In genomic region chr12:64675795-64676194, GRCh38 we compare ENCODE assay signal across 9 cellular contexts.
DNase-seq lines count a peak whose midpoint lies in the region; ATAC-seq, FAIRE-seq and TF ChIP-seq lines count a peak whose summit lies in the region.
"Had no signal": no experiment of that assay in that cellular context is flagged by ENCODE, and none has a peak within 500 bp of the region (broad histone marks: within the 10 kb centered on the region; RNA-seq: fewer than 3 reads in every experiment).

No MANE protein-coding gene starts in this region.

- H3K4me1 Mint-ChIP-seq in endodermal cell (peaks cover 54% of the 10 kb centered on the region), neural progenitor cell (peaks cover 40% of the 10 kb centered on the region)

- TF ChIP-seq EP300 in HepG2 (IDR thresholded peaks at IDR 0.05; ENCODE audit: low read depth in 2 of 2, low read length in 2 of 2) = no peak
- TF ChIP-seq EP300 in HepG2 (CRISPR knock-in tag; IDR thresholded peaks at IDR 0.05; ENCODE audit: borderline replicate concordance) = no peak

- H3K4me1 ChIP-seq in RWPE2 (ENCODE audit: insufficient read depth, poor library complexity, severe bottlenecking) = peaks cover 57% of the 10 kb centered on the region
- peaks cover 25% of the 10 kb centered on the region for H3K4me1 ChIP-seq in endodermal cell (ENCODE audit: control insufficient read depth, insufficient read depth, low read length)
- peaks cover 15% of the 10 kb centered on the region for H3K4me1 ChIP-seq in neural progenitor cell
- peaks cover 66% of the 10 kb centered on the region for H3K4me1 ChIP-seq in HepG2 (ENCODE audit: insufficient read depth, low read length)

- H3K36me3 ChIP-seq in RWPE2 (ENCODE audit: low read depth) (no peaks in the 10 kb centered on the region), endodermal cell (ENCODE audit: control insufficient read depth, insufficient read depth, low read length) (no peaks in the 10 kb centered on the region), neural progenitor cell (no peaks in the 10 kb centered on the region), HepG2 (replicated peaks in 1 of 2; ENCODE audit: control insufficient read depth in 1 of 2, insufficient read depth in 2 of 2, low read length in 2 of 2) (no peaks in the 10 kb centered on the region)
- H3K36me3 ChIP-seq: tibial nerve had no signal

- DNase-seq in EH (ENCODE audit: low read depth) (peak; percentile 84), RWPE2 (ENCODE audit: low spot score) (no peak), endodermal cell (no peak), neural progenitor cell (ENCODE audit: low spot score) (no peak), HepG2 (ENCODE audit: low spot score) (no peak), NCI-H146 (lab: John Stamatoyannopoulos, UW) (no peak), SK-N-DZ (ENCODE audit: low spot score) (no peak), NCI-H2107 treated with DMSO at 0.1 percent for 48 hours (lab: John Stamatoyannopoulos, UW; ENCODE audit: unreplicated experiment) (no peak)

- no peaks in the 10 kb centered on the region for H3K27me3 ChIP-seq in RWPE2 (ENCODE audit: insufficient read depth, poor library complexity, severe bottlenecking)
- H3K27me3 ChIP-seq in endodermal cell (ENCODE audit: control insufficient read depth, insufficient read depth, low read length, poor library complexity, severe bottlenecking) = no peaks in the 10 kb centered on the region
- H3K27me3 ChIP-seq in neural progenitor cell = no peaks in the 10 kb centered on the region
- H3K27me3 ChIP-seq in HepG2 (ENCODE audit: control insufficient read depth in 1 of 2, insufficient read depth in 2 of 2, low read length in 2 of 2) = no peaks in the 10 kb centered on the region
- H3K27me3 ChIP-seq: tibial nerve had no signal

- H3K4me3 ChIP-seq in RWPE2 (ENCODE audit: severe bottlenecking) = no peak overlapping the region
- H3K4me3 ChIP-seq in endodermal cell (ENCODE audit: low read length) = no peak overlapping the region
- no peak overlapping the region for H3K4me3 ChIP-seq in neural progenitor cell
- no peak overlapping the region for H3K4me3 ChIP-seq in HepG2 (replicated peaks in 1 of 3; ENCODE audit: insufficient read depth in 1 of 3, low read depth in 2 of 3, low read length in 3 of 3)
- H3K4me3 ChIP-seq: tibial nerve had no signal

- H3K79me2 ChIP-seq in neural progenitor cell (ENCODE audit: low read depth) = peaks cover 22% of the 10 kb centered on the region
- H3K79me2 ChIP-seq in HepG2 (ENCODE audit: insufficient read depth, low read length) = peaks cover 17% of the 10 kb centered on the region

- no peak for ATAC-seq in RWPE2 (ENCODE audit: low read depth)
- no peak for ATAC-seq in HepG2

- no peak for FAIRE-seq in HepG2 (lab: Jason Lieb, UNC)

- POLR2A ChIA-PET in HepG2 (lab: Yijun Ruan, JAX) = no interaction called here

- no peak for TF ChIP-seq POLR2A in HepG2 (IDR thresholded peaks at IDR 0.05; ENCODE audit: insufficient read depth in 1 of 2, low read depth in 2 of 2, low read length in 2 of 2)

- H3K4me3 Mint-ChIP-seq in endodermal cell (no peak overlapping the region), neural progenitor cell (no peak overlapping the region)

- intact Hi-C loops in HepG2 (cut with micrococcal nuclease; ENCODE audit: unreplicated experiment) = no loop called here

- peaks cover 68% of the 10 kb centered on the region for H4K20me1 ChIP-seq in neural progenitor cell (ENCODE audit: low read depth)
- H4K20me1 ChIP-seq in HepG2 (ENCODE audit: insufficient read depth, low read length) = peaks cover 3% of the 10 kb centered on the region; the same call in 1 of the 2 replicates

- no peaks in the 10 kb centered on the region for H3K9me3 Mint-ChIP-seq in endodermal cell
- no peaks in the 10 kb centered on the region for H3K9me3 Mint-ChIP-seq in neural progenitor cell

- in situ Hi-C loops in HepG2 (cut with HindIII; ENCODE audit: extremely low pct_ligation_motif_present, low pct_unique_long_range_greater_than_20kb) = no loop called here

- TF ChIP-seq CTCF in RWPE2 (IDR thresholded peaks at IDR 0.05; ENCODE audit: poor library complexity, severe bottlenecking) (no peak), endodermal cell (conservative IDR thresholded peaks at IDR 0.05) (no peak), neural progenitor cell (IDR thresholded peaks at IDR 0.05) (no peak), HepG2 (CRISPR knock-in tag; IDR thresholded peaks at IDR 0.05) (no peak)

- H2AFZ ChIP-seq in neural progenitor cell (replicated peaks) (no peak overlapping the region), HepG2 (ENCODE audit: low read length) (no peak overlapping the region)

- H3K9ac ChIP-seq in endodermal cell (ENCODE audit: extremely low read depth, low read length, poor library complexity, severe bottlenecking) (no peak overlapping the region), neural progenitor cell (no peak overlapping the region), HepG2 (ENCODE audit: insufficient read depth, low read depth, low read length) (no peak overlapping the region)

- H3K9me3 ChIP-seq in RWPE2 (ENCODE audit: severe bottlenecking) (no peaks in the 10 kb centered on the region), endodermal cell (ENCODE audit: control insufficient read depth, low read length) (no peaks in the 10 kb centered on the region), neural progenitor cell (ENCODE audit: low read depth) (no peaks in the 10 kb centered on the region), HepG2 (ENCODE audit: low read length) (no peaks in the 10 kb centered on the region)
- H3K9me3 ChIP-seq: tibial nerve had no signal

- peaks cover 7% of the 10 kb centered on the region for H3F3A ChIP-seq in neural progenitor cell (ENCODE audit: low read depth)

- CTCF ChIA-PET in HepG2 (lab: Yijun Ruan, JAX; ENCODE audit: low intra/inter-chr PET ratio, low total read pairs) = no interaction called here

- H3K27ac Mint-ChIP-seq in endodermal cell (peak overlapping the region; percentile 64), neural progenitor cell (peak overlapping the region; percentile 78)

- no peak overlapping the region for H3K4me2 ChIP-seq in neural progenitor cell
- H3K4me2 ChIP-seq in HepG2 (ENCODE audit: low read depth, low read length) = no peak overlapping the region

- H3K27me3 Mint-ChIP-seq in endodermal cell (ENCODE audit: insufficient read depth) (no peaks in the 10 kb centered on the region), neural progenitor cell (ENCODE audit: insufficient read depth, low read depth) (peaks cover 5% of the 10 kb centered on the region)

- BruUV-seq in HepG2 (replicated peaks; lab: Mats Ljungman, UMichigan) = no TSS peak

- no peak for TF ChIP-seq RAD21 in HepG2 (CRISPR knock-in tag; IDR thresholded peaks at IDR 0.05)

- 93 to 100% methylated on average over 2 to 3 of the region's 3 CpGs for WGBS in endodermal cell (ENCODE audit: insufficient coverage in 1 of 2, insufficient read length in 1 of 2), 2 experiments
- WGBS in HepG2 (ENCODE audit: low lambda C conversion rate) = 98% methylated on average over 3 of the region's 3 CpGs

- H3K36me3 Mint-ChIP-seq in endodermal cell (ENCODE audit: low read depth) (no peaks in the 10 kb centered on the region), neural progenitor cell (no peaks in the 10 kb centered on the region)

- H3K27ac ChIP-seq in RWPE2 (ENCODE audit: poor library complexity, severe bottlenecking) (peak overlapping the region; percentile 95), endodermal cell (ENCODE audit: low read depth, low read length) (no peak overlapping the region), neural progenitor cell (no peak overlapping the region), HepG2 (ENCODE audit: extremely low read length, insufficient read depth, low read length) (no peak overlapping the region)

TF ChIP-seq in HepG2, 621 proteins besides CTCF, POLR2A, EP300 and RAD21 (continues in another document):
- TF ChIP-seq PHB2 (IDR thresholded peaks at IDR 0.05; ENCODE audit: partially characterized antibody) = no peak
- no peak for TF ChIP-seq ZSCAN30 (CRISPR knock-in tag; IDR thresholded peaks at IDR 0.05)
- no peak for TF ChIP-seq HOXA5 (CRISPR knock-in tag; IDR thresholded peaks at IDR 0.05)
- TF ChIP-seq, protein P1, sequence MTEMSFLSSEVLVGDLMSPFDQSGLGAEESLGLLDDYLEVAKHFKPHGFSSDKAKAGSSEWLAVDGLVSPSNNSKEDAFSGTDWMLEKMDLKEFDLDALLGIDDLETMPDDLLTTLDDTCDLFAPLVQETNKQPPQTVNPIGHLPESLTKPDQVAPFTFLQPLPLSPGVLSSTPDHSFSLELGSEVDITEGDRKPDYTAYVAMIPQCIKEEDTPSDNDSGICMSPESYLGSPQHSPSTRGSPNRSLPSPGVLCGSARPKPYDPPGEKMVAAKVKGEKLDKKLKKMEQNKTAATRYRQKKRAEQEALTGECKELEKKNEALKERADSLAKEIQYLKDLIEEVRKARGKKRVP (CRISPR knock-in tag; IDR thresholded peaks at IDR 0.05) = no peak
- no peak for TF ChIP-seq ZFP90 (CRISPR knock-in tag; IDR thresholded peaks at IDR 0.05; ENCODE audit: borderline replicate concordance)
- no peak for TF ChIP-seq HES4 (CRISPR knock-in tag; IDR thresholded peaks at IDR 0.05; ENCODE audit: borderline replicate concordance)
- TF ChIP-seq, protein P2, sequence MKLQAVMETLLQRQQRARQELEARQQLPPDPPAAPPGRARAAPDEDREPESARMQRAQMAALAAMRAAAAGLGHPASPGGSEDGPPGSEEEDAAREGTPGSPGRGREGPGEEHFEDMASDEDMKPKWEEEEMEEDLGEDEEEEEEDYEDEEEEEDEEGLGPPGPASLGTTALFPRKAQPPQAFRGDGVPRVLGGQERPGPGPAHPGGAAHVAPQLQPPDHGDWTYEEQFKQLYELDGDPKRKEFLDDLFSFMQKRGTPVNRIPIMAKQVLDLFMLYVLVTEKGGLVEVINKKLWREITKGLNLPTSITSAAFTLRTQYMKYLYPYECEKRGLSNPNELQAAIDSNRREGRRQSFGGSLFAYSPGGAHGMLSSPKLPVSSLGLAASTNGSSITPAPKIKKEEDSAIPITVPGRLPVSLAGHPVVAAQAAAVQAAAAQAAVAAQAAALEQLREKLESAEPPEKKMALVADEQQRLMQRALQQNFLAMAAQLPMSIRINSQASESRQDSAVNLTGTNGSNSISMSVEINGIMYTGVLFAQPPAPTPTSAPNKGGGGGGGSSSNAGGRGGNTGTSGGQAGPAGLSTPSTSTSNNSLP (IDR thresholded peaks at IDR 0.05; ENCODE audit: low read depth, low read length) = no peak
- TF ChIP-seq, protein P3, sequence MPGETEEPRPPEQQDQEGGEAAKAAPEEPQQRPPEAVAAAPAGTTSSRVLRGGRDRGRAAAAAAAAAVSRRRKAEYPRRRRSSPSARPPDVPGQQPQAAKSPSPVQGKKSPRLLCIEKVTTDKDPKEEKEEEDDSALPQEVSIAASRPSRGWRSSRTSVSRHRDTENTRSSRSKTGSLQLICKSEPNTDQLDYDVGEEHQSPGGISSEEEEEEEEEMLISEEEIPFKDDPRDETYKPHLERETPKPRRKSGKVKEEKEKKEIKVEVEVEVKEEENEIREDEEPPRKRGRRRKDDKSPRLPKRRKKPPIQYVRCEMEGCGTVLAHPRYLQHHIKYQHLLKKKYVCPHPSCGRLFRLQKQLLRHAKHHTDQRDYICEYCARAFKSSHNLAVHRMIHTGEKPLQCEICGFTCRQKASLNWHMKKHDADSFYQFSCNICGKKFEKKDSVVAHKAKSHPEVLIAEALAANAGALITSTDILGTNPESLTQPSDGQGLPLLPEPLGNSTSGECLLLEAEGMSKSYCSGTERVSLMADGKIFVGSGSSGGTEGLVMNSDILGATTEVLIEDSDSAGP (CRISPR knock-in tag; IDR thresholded peaks at IDR 0.05; ENCODE audit: borderline replicate concordance) = no peak
